In genomic region chr2:170997893-170998477, GRCh38 we compare ENCODE assay signal across 21 cellular contexts.
"Had no signal": no experiment of that assay in that cellular context is flagged by ENCODE, and none has a peak within 500 bp of the region (broad histone marks: within the 10 kb centered on the region; RNA-seq: fewer than 3 reads in every experiment).

No MANE protein-coding gene starts in this region.

- H3K9me3 ChIP-seq: psoas muscle, right lobe of liver, stomach, testis, upper lobe of left lung had no signal

- H3K9me3 Mint-ChIP-seq: activated CD4-positive, alpha-beta memory T cell treated with anti-CD3 and anti-CD28 coated beads for 36 hours; activated naive CD4-positive, alpha-beta T cell treated with anti-CD3 and anti-CD28 coated beads, Interleukin-2, amount 50 U/mL, for 72 hours; nephron progenitor cell had no signal

- H3K4me3 ChIP-seq: psoas muscle, right lobe of liver, smooth muscle cell, stomach, testis, upper lobe of left lung had no signal

- H3K27me3 Mint-ChIP-seq: activated CD4-positive, alpha-beta memory T cell treated with anti-CD3 and anti-CD28 coated beads for 36 hours; activated CD8-positive, alpha-beta memory T cell treated with anti-CD3 and anti-CD28 coated beads, Interleukin-2, amount 10 ng/mL, durations not matched to agents 7 days and 5 days had no signal

- H3K27ac Mint-ChIP-seq: activated CD4-positive, alpha-beta memory T cell treated with anti-CD3 and anti-CD28 coated beads for 36 hours; activated CD8-positive, alpha-beta memory T cell treated with anti-CD3 and anti-CD28 coated beads, Interleukin-2, amount 10 ng/mL, durations not matched to agents 7 days and 5 days had no signal

- DNase-seq: activated CD4-positive, alpha-beta memory T cell treated with anti-CD3 and anti-CD28 coated beads for 36 hours; activated CD4-positive, alpha-beta T cell treated with anti-CD3 and anti-CD28 coated beads for 1 hour; activated CD8-positive, alpha-beta memory T cell treated with anti-CD3 and anti-CD28 coated beads, Interleukin-2, amount 10 ng/mL, durations not matched to agents 7 days and 5 days; activated gamma-delta T cell; activated T-cell treated with anti-CD3 and anti-CD28 coated beads, Interleukin-2, amount 50 U/mL, for 1 hour; central memory CD4-positive, alpha-beta T cell; cortex of kidney; effector CD4-positive, alpha-beta T cell; foreskin keratinocyte; glutamatergic neuron; hypothalamus; kidney glomerular epithelial cell; nephron progenitor cell; psoas muscle; right lobe of liver; stomach; T-helper 9 cell; testis; upper lobe of left lung had no signal

- H3K4me1 ChIP-seq: foreskin keratinocyte, psoas muscle, right lobe of liver, stomach, testis, upper lobe of left lung had no signal

- H3K27ac ChIP-seq: foreskin keratinocyte, psoas muscle, right lobe of liver, stomach, testis, upper lobe of left lung had no signal

- H3K4me2 ChIP-seq: smooth muscle cell had no signal

- ATAC-seq: activated CD8-positive, alpha-beta memory T cell treated with anti-CD3 and anti-CD28 coated beads, Interleukin-2, amount 10 ng/mL, durations not matched to agents 7 days and 5 days; activated naive CD4-positive, alpha-beta T cell treated with anti-CD3 and anti-CD28 coated beads, Interleukin-2, amount 50 U/mL, for 72 hours; foreskin keratinocyte; psoas muscle had no signal

- H3K4me1 Mint-ChIP-seq: activated CD8-positive, alpha-beta memory T cell treated with anti-CD3 and anti-CD28 coated beads, Interleukin-2, amount 10 ng/mL, durations not matched to agents 7 days and 5 days; nephron progenitor cell had no signal

- H3K4me3 Mint-ChIP-seq: activated CD4-positive, alpha-beta memory T cell treated with anti-CD3 and anti-CD28 coated beads for 36 hours; activated CD8-positive, alpha-beta memory T cell treated with anti-CD3 and anti-CD28 coated beads, Interleukin-2, amount 10 ng/mL, durations not matched to agents 7 days and 5 days; nephron progenitor cell had no signal

- H3K27me3 ChIP-seq: foreskin keratinocyte, right lobe of liver, stomach, testis, upper lobe of left lung had no signal
